ENCODE assay signal across 9 cellular contexts in the genomic region with DNA sequence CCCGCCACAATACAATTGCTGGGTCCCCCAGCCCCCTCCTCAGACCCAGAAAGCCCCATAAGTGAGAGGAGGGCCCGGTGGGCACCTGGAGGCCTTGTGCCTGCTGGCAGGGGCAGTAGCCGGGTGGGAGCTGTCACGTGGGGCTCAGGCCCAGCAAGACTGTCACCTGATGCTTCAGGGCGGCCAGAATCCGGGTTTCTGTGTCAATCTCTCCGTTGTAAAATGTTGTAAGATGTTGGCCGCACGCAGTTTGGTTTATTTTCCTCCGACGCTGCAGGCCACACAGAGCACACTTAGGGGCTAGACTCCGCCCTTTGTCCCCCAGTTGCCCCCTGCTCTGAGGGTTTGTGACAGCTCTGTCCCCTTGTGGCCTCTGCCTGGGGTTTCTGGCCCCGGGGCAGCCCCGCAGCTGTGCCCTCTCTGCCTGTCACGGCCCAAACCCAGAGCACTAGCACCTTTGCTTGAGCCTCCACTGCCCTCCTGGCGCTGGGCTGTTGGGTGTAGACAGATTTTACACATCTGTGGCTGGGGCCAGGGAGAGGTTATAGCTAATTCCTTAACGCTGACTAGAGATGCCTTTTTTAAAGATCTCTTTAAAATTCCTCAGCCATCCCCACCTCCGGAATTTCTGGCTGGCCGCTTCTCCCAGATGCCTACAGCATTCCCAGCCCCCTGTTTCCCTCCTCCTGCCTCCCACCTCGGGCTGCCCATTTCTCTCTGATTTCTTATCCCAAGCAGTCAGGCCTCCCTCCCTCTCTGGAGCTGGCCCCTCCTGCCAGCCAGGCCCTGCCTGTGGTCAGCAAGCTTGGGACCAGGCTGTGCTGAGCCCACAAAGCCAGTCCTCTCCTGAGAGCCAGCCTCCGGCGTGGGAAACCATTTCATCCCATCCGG. TPM values are rescaled to one million over a fixed set of nuclear protein-coding genes. Genes with fewer than 3 reads are reported as not detected.
A peak's percentile ranks its signal among the peaks of the same experiment; 100 is the strongest.
DNase-seq lines count a peak whose midpoint lies in the region; ATAC-seq and TF ChIP-seq lines count a peak whose summit lies in the region.
"Had no signal": no experiment of that assay in that cellular context is flagged by ENCODE, and none has a peak within 500 bp of the region (broad histone marks: within the 10 kb centered on the region; RNA-seq: fewer than 3 reads in every experiment).

No MANE protein-coding gene starts in this region.

- in situ Hi-C loops in Caki2 (cut with HindIII; ENCODE audit: low pct_unique_long_range_greater_than_20kb, low sequenced_read_pairs), result no loop called here

- CTCF ChIA-PET in RWPE1 (lab: Yijun Ruan, JAX), result interaction anchor here (0.6 to 0.9 kb wide), 2 partner anchors 36 kb away, joined by 4 to 6 read pairs; no protein-coding TSS in a partner anchor

- peak overlapping the region; percentile 33 for H3K27ac ChIP-seq in RWPE1

- DNase-seq in Caki2 (ENCODE audit: low read depth) (peak; percentile 87), RWPE1 (ENCODE audit: low spot score) (no peak), glomerular visceral epithelial cell (ENCODE audit: extremely low spot score) (peak; percentile 87), retina (peak; percentile 64), COLO829 (ENCODE audit: low spot score) (no peak), medulla oblongata (ENCODE audit: extremely low spot score) (no peak)

- ATAC-seq in HG02884 (IDR thresholded peaks at IDR 0.05; ENCODE audit: unreplicated experiment), result no peak
- ATAC-seq in HG02678 (IDR thresholded peaks at IDR 0.05; ENCODE audit: unreplicated experiment), result no peak
- ATAC-seq: WTC11 had no signal

- no peak for TF ChIP-seq CTCF in RWPE1 (conservative IDR thresholded peaks at IDR 0.05; ENCODE audit: low read depth)

- POLR2A ChIA-PET in RWPE1 (lab: Yijun Ruan, JAX; ENCODE audit: low non-redundant PET), result no interaction called here

RNA-seq across cellular contexts. Expression of a gene that starts 3.2 kb away (rescaled TPM):
- 51.9 and 65.0 TPM in 2 replicates for total RNA-seq in Caki2 (2014; rRNA removed; shearing (Covaris generic); ENCODE audit: low replicate concordance)

RNA-seq across cellular contexts. Expression of a gene that starts 53.6 kb away (rescaled TPM):
- 3.0 and 7.7 TPM in 2 replicates for total RNA-seq in Caki2 (2014; rRNA removed; shearing (Covaris generic); ENCODE audit: low replicate concordance)

Comparison
In these comparisons a context has a peak if more than half of its experiments do, and no peak if none do; other contexts are left out.
1. DNase-seq: peak in Caki2 (single experiment), glomerular visceral epithelial cell (single experiment) and retina (single experiment); none in RWPE1 (single experiment), COLO829 (single experiment) and medulla oblongata (single experiment).